ENCODE assay signal across 25 cellular contexts in the genomic region with DNA sequence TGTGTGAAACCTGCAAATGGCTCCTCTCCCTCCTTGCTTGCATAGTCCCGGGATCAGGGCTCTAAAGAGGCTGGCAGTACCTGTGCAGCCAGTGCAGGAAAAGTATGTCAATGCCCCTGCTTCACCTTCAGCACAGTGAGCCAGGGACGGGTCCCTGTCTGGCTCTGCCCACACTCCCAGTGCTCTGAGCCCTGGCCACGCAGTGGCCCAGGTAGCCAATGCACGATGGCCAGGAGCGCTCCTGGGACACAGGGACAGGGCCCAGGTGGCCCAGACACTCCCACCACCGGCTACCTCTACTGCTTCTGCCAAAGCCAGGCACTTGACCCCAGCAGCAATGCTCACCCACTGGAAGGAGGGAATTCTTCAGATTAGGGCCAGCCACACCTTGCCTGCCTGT.
"Had no signal": no experiment of that assay in that cellular context is flagged by ENCODE, and none has a peak within 500 bp of the region (broad histone marks: within the 10 kb centered on the region; RNA-seq: fewer than 3 reads in every experiment).

No MANE protein-coding gene starts in this region.

- H3K36me3 ChIP-seq: colonic mucosa, esophagus squamous epithelium, gastrocnemius medialis, heart right ventricle had no signal

- H3K27me3 ChIP-seq: colonic mucosa, esophagus squamous epithelium, gastrocnemius medialis, heart right ventricle had no signal

- H3K4me3 ChIP-seq: colonic mucosa, esophagus squamous epithelium, gastrocnemius medialis, heart right ventricle, lung had no signal

- DNase-seq: colonic mucosa; cortex of kidney; effector CD8-positive, alpha-beta T cell; effector memory CD8-positive, alpha-beta T cell; endodermal cell; erythroblast; esophagus squamous epithelium; foreskin fibroblast; foreskin melanocyte; gastrocnemius medialis; glutamatergic neuron; head of caudate nucleus; heart right ventricle; hippocampal formation; kidney; kidney glomerular epithelial cell; left colon; left ventricle myocardium superior; mammary epithelial cell; mesendoderm; midbrain had no signal

- H3K27ac ChIP-seq: colonic mucosa, epithelial cell of prostate, esophagus squamous epithelium, gastrocnemius medialis, heart right ventricle had no signal

- H3K9me3 ChIP-seq: colonic mucosa, esophagus squamous epithelium, gastrocnemius medialis, heart right ventricle had no signal

- ATAC-seq: effector memory CD8-positive, alpha-beta T cell; esophagus mucosa; gastrocnemius medialis; heart right ventricle; left colon; left lobe of liver; left ventricle myocardium superior had no signal

- H3K4me1 ChIP-seq: colonic mucosa, esophagus squamous epithelium, gastrocnemius medialis, heart right ventricle had no signal
